27 cellular contexts compared by ENCODE assay signal in genomic region chr6:166826264-166826663, GRCh38.
"Had no signal": no experiment of that assay in that cellular context is flagged by ENCODE, and none has a peak within 500 bp of the region (broad histone marks: within the 10 kb centered on the region; RNA-seq: fewer than 3 reads in every experiment).

No MANE protein-coding gene starts in this region.

- H3K9me3 ChIP-seq: breast epithelium, esophagus muscularis mucosa, mucosa of descending colon, pancreas, psoas muscle, spleen, tibial nerve had no signal

- H3K4me3 ChIP-seq: breast epithelium, esophagus muscularis mucosa, mucosa of descending colon, pancreas, psoas muscle, spleen, tibial nerve had no signal

- ATAC-seq: left ventricle myocardium superior, mucosa of descending colon, pancreas, psoas muscle, right cardiac atrium had no signal

- H3K27ac ChIP-seq: breast epithelium, esophagus muscularis mucosa, pancreas, psoas muscle, spleen, tibial nerve had no signal

- FAIRE-seq: colon, frontal cortex, pancreas had no signal

- H3K36me3 ChIP-seq: breast epithelium, esophagus muscularis mucosa, pancreas, spleen, tibial nerve had no signal

- H3K27me3 ChIP-seq: breast epithelium, esophagus muscularis mucosa, pancreas, spleen, tibial nerve had no signal

- H3K4me1 ChIP-seq: breast epithelium, pancreas, psoas muscle, tibial nerve had no signal

- DNase-seq: activated CD4-positive, alpha-beta memory T cell treated with anti-CD3 and anti-CD28 coated beads, Interleukin-2, amount 10 ng/mL, durations not matched to agents 7 days and 5 days; activated CD4-positive, alpha-beta T cell treated with anti-CD3 and anti-CD28 coated beads for 1 hour; activated CD4-positive, alpha-beta T cell treated with anti-CD3 and anti-CD28 coated beads, Interleukin-2, amount 10 ng/mL, durations not matched to agents 7 days and 5 days; activated CD8-positive, alpha-beta memory T cell treated with anti-CD3 and anti-CD28 coated beads, Interleukin-2, amount 50 U/mL, for 48 hours; activated gamma-delta T cell; activated naive CD4-positive, alpha-beta T cell treated with anti-CD3 and anti-CD28 coated beads, Interleukin-2, amount 10 ng/mL, durations not matched to agents 7 days and 5 days; activated naive CD8-positive, alpha-beta T cell treated with anti-CD3 and anti-CD28 coated beads, Interleukin-2, amount 10 ng/mL, durations not matched to agents 7 days and 5 days; activated T-cell treated with anti-CD3 and anti-CD28 coated beads, Interleukin-2, amount 50 U/mL, for 24 hours; amniotic stem cell; central memory CD4-positive, alpha-beta T cell; dermis blood vessel endothelial cell; effector CD4-positive, alpha-beta T cell; islet precursor cell; left cardiac atrium; left ventricle myocardium superior; mucosa of descending colon; pancreas; psoas muscle; right cardiac atrium; spleen; stimulated activated naive CD4-positive, alpha-beta T cell treated with Interleukin-2 at 50 U/mL for 16 hours; T-helper 9 cell had no signal
